In the genomic region with DNA sequence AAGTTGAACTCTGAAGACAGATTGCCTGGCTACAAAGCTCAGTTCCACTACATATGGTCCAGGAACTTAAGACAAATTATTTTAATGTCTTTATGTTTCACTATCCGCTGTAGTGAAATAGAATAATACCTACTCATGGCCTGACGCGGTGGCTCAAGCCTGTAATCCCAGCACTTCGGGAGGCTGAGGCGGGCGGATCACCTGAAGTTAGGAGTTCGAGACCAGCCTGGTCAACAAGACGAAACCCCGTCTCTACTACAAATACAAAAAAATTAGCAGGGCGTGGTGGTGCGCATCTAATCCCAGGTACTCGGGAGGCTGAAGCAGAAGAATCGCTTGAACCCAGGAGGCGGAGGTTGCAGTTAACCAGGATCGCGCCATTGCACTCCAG, we compare ENCODE assay signal across 7 cellular contexts. TPM values are rescaled to one million over a fixed set of nuclear protein-coding genes. Genes with fewer than 3 reads are reported as not detected.
DNase-seq lines count a peak whose midpoint lies in the region; ATAC-seq, FAIRE-seq and TF ChIP-seq lines count a peak whose summit lies in the region.
"Not testable (repeated sequence)": the region's sequence is repeated elsewhere in the genome, so short reads cannot be mapped to it uniquely, and the experiment has no call there.
"Had no signal": no experiment of that assay in that cellular context is flagged by ENCODE, and none has a peak within 500 bp of the region (broad histone marks: within the 10 kb centered on the region; RNA-seq: fewer than 3 reads in every experiment).

No MANE protein-coding gene starts in this region.

- peaks cover 20 to 29% (median 28%) of the 10 kb centered on the region in 10 experiments for H3K4me1 ChIP-seq in BLaER1 treated with 17β-estradiol and CSF1 and Interleukin-3, amounts not matched to agents 10 nM and 100 nM
- H3K4me1 ChIP-seq in endothelial cell of umbilical vein (ENCODE audit: control insufficient read depth, extremely low read depth, insufficient read depth, low read length) = peaks cover 15% of the 10 kb centered on the region

- peaks cover 16% of the 10 kb centered on the region for H3K79me2 ChIP-seq in endothelial cell of umbilical vein (ENCODE audit: control insufficient read depth, insufficient read depth, low read length)

- CTCF ChIA-PET in activated naive CD4-positive, alpha-beta T cell treated with anti-CD3 and anti-CD28 coated beads, Interleukin-2, amount 10 ng/mL, durations not matched to agents 7 days and 5 days (lab: Charles Lee) = interaction anchor here (0.7 kb wide), 1 partner anchor 87 kb away, joined by 3 read pairs; no protein-coding TSS in a partner anchor
- CTCF ChIA-PET in endothelial cell of umbilical vein (lab: Charles Lee) = interaction anchor here (0.8 to 2.4 kb wide), 6 partner anchors 9 to 247 kb away, joined by 3 to 32 read pairs (median 6); no protein-coding TSS in a partner anchor

- H3K4me2 ChIP-seq in BLaER1 treated with 17β-estradiol and CSF1 and Interleukin-3, amounts not matched to agents 10 nM and 100 nM = peak overlapping the region; percentile 85 to 100 (median 97)
- peak overlapping the region; percentile 49 for H3K4me2 ChIP-seq in endothelial cell of umbilical vein (ENCODE audit: insufficient read depth, low read length)

- not testable (repeated sequence) for H3K9me1 ChIP-seq in endothelial cell of umbilical vein (replicated peaks; ENCODE audit: control insufficient read depth, extremely low read depth, insufficient read depth, low read length)

- intact Hi-C loops in endothelial cell of umbilical vein (cut with micrococcal nuclease) = loop anchor here (2.0 kb wide), 2 partner anchors 36 to 88 kb away; a partner anchor contains a TSS

- H3K9ac ChIP-seq in BLaER1 treated with 17β-estradiol and CSF1 and Interleukin-3, amounts not matched to agents 10 nM and 100 nM = peak overlapping the region; percentile 87 to 96 (median 93); a peak in 21 of 22 replicates
- H3K9ac ChIP-seq in endothelial cell of umbilical vein (replicated peaks; ENCODE audit: extremely low read depth, insufficient read depth, low read length) = peak overlapping the region; percentile 50

- not testable (repeated sequence) for H3K27me3 Mint-ChIP-seq in activated naive CD4-positive, alpha-beta T cell treated with anti-CD3 and anti-CD28 coated beads, Interleukin-2, amount 10 ng/mL, durations not matched to agents 7 days and 5 days; memory B cell

- not testable (repeated sequence) for DNase-seq in NB4 (ENCODE audit: low read depth); activated naive CD4-positive, alpha-beta T cell treated with anti-CD3 and anti-CD28 coated beads, Interleukin-2, amount 10 ng/mL, durations not matched to agents 7 days and 5 days; endothelial cell of umbilical vein (ENCODE audit: low read depth, low spot score); memory B cell (ENCODE audit: low spot score in 2 of 2)

- not testable (repeated sequence) for TF ChIP-seq POLR2A in NB4 (IDR thresholded peaks at IDR 0.05; ENCODE audit: extremely low read depth, insufficient read length); endothelial cell of umbilical vein (IDR thresholded peaks at IDR 0.05; ENCODE audit: low read depth, low read length)

- peak overlapping the region; percentile 81 to 93 (median 88) for H3K27ac ChIP-seq in BLaER1 treated with 17β-estradiol and CSF1 and Interleukin-3, amounts not matched to agents 10 nM and 100 nM
- H3K27ac ChIP-seq in endothelial cell of umbilical vein (ENCODE audit: insufficient read depth, low read depth, low read length) (peak overlapping the region; percentile 70), skin epidermis (peak overlapping the region; percentile 42 to 96 (median 88))

- dilution Hi-C loops in endothelial cell of umbilical vein (cut with MboI; ENCODE audit: extremely low pct_ligation_motif_present, low sequenced_read_pairs) = not testable (repeated sequence)

- H3K9me3 ChIP-seq in BLaER1 treated with 17β-estradiol and CSF1 and Interleukin-3, amounts not matched to agents 10 nM and 100 nM (replicated peaks in 1 of 11) = peaks cover 0 to 14% (median 7%) of the 10 kb centered on the region in 11 experiments; a peak in 8 of 22 replicates
- H3K9me3 ChIP-seq in endothelial cell of umbilical vein (replicated peaks; ENCODE audit: control insufficient read depth, insufficient read depth, low read length) = not testable (repeated sequence)

- ATAC-seq in memory B cell (ENCODE audit: low read depth) = not testable (repeated sequence)

- peaks cover 20 to 27% (median 25%) of the 10 kb centered on the region in 11 experiments for H3K36me3 ChIP-seq in BLaER1 treated with 17β-estradiol and CSF1 and Interleukin-3, amounts not matched to agents 10 nM and 100 nM
- H3K36me3 ChIP-seq in endothelial cell of umbilical vein (ENCODE audit: control insufficient read depth in 2 of 2, extremely low read depth in 1 of 2, insufficient read depth in 2 of 2, low read length in 2 of 2) = not testable (repeated sequence)

- peak overlapping the region; percentile 99 for H3K4me3 Mint-ChIP-seq in activated naive CD4-positive, alpha-beta T cell treated with anti-CD3 and anti-CD28 coated beads, Interleukin-2, amount 10 ng/mL, durations not matched to agents 7 days and 5 days
- H3K4me3 Mint-ChIP-seq in memory B cell = peak overlapping the region; percentile 98

- POLR2A ChIA-PET in endothelial cell of umbilical vein (lab: Charles Lee) = interaction anchor here (1.0 to 1.4 kb wide), 5 partner anchors 11 to 90 kb away, joined by 3 to 5 read pairs (median 4); no protein-coding TSS in a partner anchor

- H3K27ac Mint-ChIP-seq in activated naive CD4-positive, alpha-beta T cell treated with anti-CD3 and anti-CD28 coated beads, Interleukin-2, amount 10 ng/mL, durations not matched to agents 7 days and 5 days = peak overlapping the region; percentile 99
- peak overlapping the region; percentile 94 for H3K27ac Mint-ChIP-seq in memory B cell

- not testable (repeated sequence) for H3K36me3 Mint-ChIP-seq in activated naive CD4-positive, alpha-beta T cell treated with anti-CD3 and anti-CD28 coated beads, Interleukin-2, amount 10 ng/mL, durations not matched to agents 7 days and 5 days; memory B cell

- peak overlapping the region; percentile 81 to 98 (median 92) for H3K4me3 ChIP-seq in BLaER1 treated with 17β-estradiol and CSF1 and Interleukin-3, amounts not matched to agents 10 nM and 100 nM
- H3K4me3 ChIP-seq in NB4 (ENCODE audit: low read depth, low read length) = peak overlapping the region; percentile 93
- H3K4me3 ChIP-seq in endothelial cell of umbilical vein (replicated peaks in 1 of 3; ENCODE audit: insufficient read depth in 1 of 3, low read depth in 1 of 3, low read length in 3 of 3) = peak overlapping the region in 2 of 3 experiments; percentile 52 to 73
- peak overlapping the region; percentile 63 to 98 (median 77) for H3K4me3 ChIP-seq in skin epidermis

- not testable (repeated sequence) for H3K9me3 Mint-ChIP-seq in activated naive CD4-positive, alpha-beta T cell treated with anti-CD3 and anti-CD28 coated beads, Interleukin-2, amount 10 ng/mL, durations not matched to agents 7 days and 5 days; memory B cell

- not testable (repeated sequence) for H3K27me3 ChIP-seq in BLaER1 treated with 17β-estradiol and CSF1 and Interleukin-3, amounts not matched to agents 10 nM and 100 nM; endothelial cell of umbilical vein (ENCODE audit: control insufficient read depth in 2 of 2, insufficient read depth in 2 of 2, low read length in 2 of 2)

- peak overlapping the region; percentile 27 for H2AFZ ChIP-seq in endothelial cell of umbilical vein (ENCODE audit: low read depth, low read length)

- TF ChIP-seq CTCF in NB4 (IDR thresholded peaks at IDR 0.05; ENCODE audit: low read depth, low read length); endothelial cell of umbilical vein (IDR thresholded peaks at IDR 0.05; ENCODE audit: extremely low read depth in 1 of 2, insufficient read depth in 1 of 2, low read depth in 1 of 2, low read length in 2 of 2): not testable (repeated sequence)

- BruUV-seq in endothelial cell of umbilical vein (replicated peaks; lab: Mats Ljungman, UMichigan) = not testable (repeated sequence)

- not testable (repeated sequence) for FAIRE-seq in endothelial cell of umbilical vein (lab: Jason Lieb, UNC)

- not testable (repeated sequence) for H4K20me1 ChIP-seq in BLaER1 treated with 17β-estradiol and CSF1 and Interleukin-3, amounts not matched to agents 10 nM and 100 nM; endothelial cell of umbilical vein (replicated peaks; ENCODE audit: control insufficient read depth, extremely low read depth, insufficient read depth, low read length)

- peaks cover 24% of the 10 kb centered on the region for H3K4me1 Mint-ChIP-seq in activated naive CD4-positive, alpha-beta T cell treated with anti-CD3 and anti-CD28 coated beads, Interleukin-2, amount 10 ng/mL, durations not matched to agents 7 days and 5 days
- H3K4me1 Mint-ChIP-seq in memory B cell = not testable (repeated sequence)

RNA-seq across cellular contexts. Expression of a gene that starts 0.6 kb away (rescaled TPM):
- total RNA-seq in endothelial cell of umbilical vein = 166 and 173 TPM in 2 replicates
- 176 and 194 TPM in 2 replicates for polyA plus RNA-seq in endothelial cell of umbilical vein
- 179 and 209 TPM in 2 replicates for polyA plus RNA-seq in endothelial cell of umbilical vein (2011; cell fraction: cytosol; rRNA removed)
- 94.3 and 101 TPM in 2 replicates for polyA plus RNA-seq in endothelial cell of umbilical vein (2011; cell fraction: nucleus; rRNA removed)
- polyA plus RNA-seq in endothelial cell of umbilical vein (2012) = 145 and 159 TPM in 2 replicates
- polyA minus RNA-seq in endothelial cell of umbilical vein = 95.6 and 113 TPM in 2 replicates
- 67.4 TPM for polyA minus RNA-seq in endothelial cell of umbilical vein (2011; cell fraction: cytosol; rRNA and poly(A)+ RNA removed)
- 22.8 and 28.7 TPM in 2 replicates for polyA minus RNA-seq in endothelial cell of umbilical vein (2011; cell fraction: nucleus; rRNA and poly(A)+ RNA removed)

RNA-seq across cellular contexts. Expression of a gene that starts 23.1 kb away (rescaled TPM):
- total RNA-seq in endothelial cell of umbilical vein = not detected in 2 replicates
- not detected in 2 replicates for polyA plus RNA-seq in endothelial cell of umbilical vein
- not detected in 2 replicates for polyA plus RNA-seq in endothelial cell of umbilical vein (2011; cell fraction: cytosol; rRNA removed)
- not detected in 2 replicates for polyA plus RNA-seq in endothelial cell of umbilical vein (2011; cell fraction: nucleus; rRNA removed)
- not detected in 2 replicates for polyA plus RNA-seq in endothelial cell of umbilical vein (2012)
- not detected in 2 replicates for polyA minus RNA-seq in endothelial cell of umbilical vein
- polyA minus RNA-seq in endothelial cell of umbilical vein (2011; cell fraction: cytosol; rRNA and poly(A)+ RNA removed) = not detected
- not detected in 2 replicates for polyA minus RNA-seq in endothelial cell of umbilical vein (2011; cell fraction: nucleus; rRNA and poly(A)+ RNA removed)
- total RNA-seq: HT-29 had no signal

RNA-seq across cellular contexts. Expression of a gene that starts 37.0 kb away (rescaled TPM):
- total RNA-seq in endothelial cell of umbilical vein = 95.1 and 104 TPM in 2 replicates
- 106 and 117 TPM in 2 replicates for polyA plus RNA-seq in endothelial cell of umbilical vein
- 92.0 and 94.7 TPM in 2 replicates for polyA plus RNA-seq in endothelial cell of umbilical vein (2011; cell fraction: cytosol; rRNA removed)
- 125 TPM in 2 replicates for polyA plus RNA-seq in endothelial cell of umbilical vein (2011; cell fraction: nucleus; rRNA removed)
- 74.8 and 88.4 TPM in 2 replicates for polyA plus RNA-seq in endothelial cell of umbilical vein (2012)
- polyA minus RNA-seq in endothelial cell of umbilical vein = 155 and 165 TPM in 2 replicates
- polyA minus RNA-seq in endothelial cell of umbilical vein (2011; cell fraction: cytosol; rRNA and poly(A)+ RNA removed) = 81.9 TPM
- 65.4 and 103 TPM in 2 replicates for polyA minus RNA-seq in endothelial cell of umbilical vein (2011; cell fraction: nucleus; rRNA and poly(A)+ RNA removed)

RNA-seq across cellular contexts. Expression of a gene that starts 51.9 kb away (rescaled TPM):
- total RNA-seq in endothelial cell of umbilical vein = 91.7 and 99.5 TPM in 2 replicates
- polyA plus RNA-seq in endothelial cell of umbilical vein = 8.6 and 9.5 TPM in 2 replicates
- 14.9 and 17.4 TPM in 2 replicates for polyA plus RNA-seq in endothelial cell of umbilical vein (2011; cell fraction: cytosol; rRNA removed)
- 44.6 and 46.9 TPM in 2 replicates for polyA plus RNA-seq in endothelial cell of umbilical vein (2011; cell fraction: nucleus; rRNA removed)
- polyA plus RNA-seq in endothelial cell of umbilical vein (2012) = 22.5 and 26.3 TPM in 2 replicates
- 18.7 and 24.3 TPM in 2 replicates for polyA minus RNA-seq in endothelial cell of umbilical vein
- 13.1 TPM for polyA minus RNA-seq in endothelial cell of umbilical vein (2011; cell fraction: cytosol; rRNA and poly(A)+ RNA removed)
- 25.2 and 30.8 TPM in 2 replicates for polyA minus RNA-seq in endothelial cell of umbilical vein (2011; cell fraction: nucleus; rRNA and poly(A)+ RNA removed)
- total RNA-seq: HT-29 had no signal

RNA-seq across cellular contexts. Expression of a gene that starts 52.7 kb away (rescaled TPM):
- 93.8 and 95.1 TPM in 2 replicates for total RNA-seq in endothelial cell of umbilical vein
- polyA plus RNA-seq in endothelial cell of umbilical vein = 704 and 802 TPM in 2 replicates
- 372 and 482 TPM in 2 replicates for polyA plus RNA-seq in endothelial cell of umbilical vein (2011; cell fraction: cytosol; rRNA removed)
- polyA plus RNA-seq in endothelial cell of umbilical vein (2011; cell fraction: nucleus; rRNA removed) = 124 and 142 TPM in 2 replicates
- polyA plus RNA-seq in endothelial cell of umbilical vein (2012) = 203 and 212 TPM in 2 replicates
- polyA minus RNA-seq in endothelial cell of umbilical vein = 151 and 152 TPM in 2 replicates
- polyA minus RNA-seq in endothelial cell of umbilical vein (2011; cell fraction: cytosol; rRNA and poly(A)+ RNA removed) = 85.4 TPM
- 19.4 and 23.7 TPM in 2 replicates for polyA minus RNA-seq in endothelial cell of umbilical vein (2011; cell fraction: nucleus; rRNA and poly(A)+ RNA removed)
